ENCODE assay signal across 32 cellular contexts in the genomic region with DNA sequence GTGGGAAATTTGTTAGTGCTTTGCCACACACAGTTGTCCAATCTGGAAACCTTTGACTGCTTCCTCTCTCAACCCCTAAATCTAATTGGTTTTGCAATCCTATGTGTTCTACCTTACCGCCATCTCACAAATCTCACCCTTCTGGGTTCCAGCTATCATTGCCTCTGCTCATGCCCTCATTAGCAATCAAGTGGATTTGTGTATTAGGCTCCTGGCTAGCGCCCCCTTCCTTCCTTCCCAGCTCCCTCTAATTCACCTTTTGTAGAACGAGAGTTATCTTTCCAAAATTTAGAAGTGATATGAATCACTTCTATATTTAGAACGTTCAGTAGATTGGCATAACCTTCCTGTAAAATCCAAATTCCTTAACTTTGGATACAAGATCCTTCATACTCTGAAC. TPM values are rescaled to one million over a fixed set of nuclear protein-coding genes. Genes with fewer than 3 reads are reported as not detected.
"Had no signal": no experiment of that assay in that cellular context is flagged by ENCODE, and none has a peak within 500 bp of the region (broad histone marks: within the 10 kb centered on the region; RNA-seq: fewer than 3 reads in every experiment).

No MANE protein-coding gene starts in this region.

- H3K4me1 Mint-ChIP-seq: activated B cell treated with CpG ODN at 0.5 μM for 24 hours; activated CD4-positive, alpha-beta T cell treated with anti-CD3 and anti-CD28 coated beads for 36 hours; memory B cell; nephron progenitor cell had no signal

- H3K4me3 ChIP-seq: adrenal gland, ascending aorta, sigmoid colon, spleen, thoracic aorta, upper lobe of left lung had no signal

- ATAC-seq: activated CD4-positive, alpha-beta T cell treated with anti-CD3 and anti-CD28 coated beads for 36 hours; activated T-cell treated with anti-CD3 and anti-CD28 coated beads, Interleukin-2, amount 50 U/mL, for 4 hours had no signal

- H3K36me3 Mint-ChIP-seq: activated naive CD8-positive, alpha-beta T cell had no signal

- H3K27ac ChIP-seq: adrenal gland, ascending aorta, brain microvascular endothelial cell, sigmoid colon, spleen, thoracic aorta, upper lobe of left lung had no signal

- H3K4me3 Mint-ChIP-seq: activated B cell treated with CpG ODN at 0.5 μM for 24 hours; activated CD4-positive, alpha-beta T cell treated with anti-CD3 and anti-CD28 coated beads for 36 hours; activated naive CD8-positive, alpha-beta T cell; activated T-cell treated with anti-CD3 and anti-CD28 coated beads, Interleukin-2, amount 50 U/mL, for 4 hours; dendritic cell treated with granulocyte-macrophage colony-stimulating factor and Interleukin-4, amounts not matched to agents 40 ng/mL and 50 ng/mL, for 4 days; memory B cell; nephron progenitor cell had no signal

- H3K27me3 ChIP-seq: adrenal gland, ascending aorta, brain microvascular endothelial cell, sigmoid colon, spleen, upper lobe of left lung had no signal

- H3K4me1 ChIP-seq: adrenal gland, ascending aorta, sigmoid colon, spleen, upper lobe of left lung had no signal

- DNase-seq: activated B cell treated with CpG ODN at 0.5 μM for 24 hours; activated CD4-positive, alpha-beta T cell treated with anti-CD3 and anti-CD28 coated beads for 36 hours; activated CD4-positive, alpha-beta T cell treated with anti-CD3 and anti-CD28 coated beads, Interleukin-2, amount 50 U/mL, for 4 hours; activated CD8-positive, alpha-beta memory T cell treated with anti-CD3 and anti-CD28 coated beads for 24 hours; activated CD8-positive, alpha-beta memory T cell treated with anti-CD3 and anti-CD28 coated beads, Interleukin-2, amount 50 U/mL, for 48 hours; activated naive CD4-positive, alpha-beta T cell; activated T-cell treated with anti-CD3 and anti-CD28 coated beads, Interleukin-2, amount 50 U/mL, for 4 hours; adrenal gland; brain microvascular endothelial cell; caudate nucleus; effector CD8-positive, alpha-beta T cell; glutamatergic neuron; hippocampal formation; left ventricle myocardium superior; nephron progenitor cell; nucleus accumbens; retina; sigmoid colon; spleen; stimulated activated CD4-positive, alpha-beta T cell treated with anti-CD3 and anti-CD28 coated beads, Interleukin-4, amount 100 ng/mL, for 1 hour; stimulated activated naive CD4-positive, alpha-beta T cell; T1000; upper lobe of left lung had no signal

- FAIRE-seq: frontal cortex had no signal

- H3K27ac Mint-ChIP-seq: activated B cell treated with CpG ODN at 0.5 μM for 24 hours; activated CD4-positive, alpha-beta T cell treated with anti-CD3 and anti-CD28 coated beads for 36 hours; activated naive CD8-positive, alpha-beta T cell; activated T-helper 2 cell treated with anti-CD3 and anti-CD28 coated beads, Interferon-gamma antibody, Interleukin-2, Interleukin-4, amounts not matched to agents 10 μg/mL and 5 μg/mL and 100 μg/mL, durations not matched to agents 14 hours and 24 hours and 36 hours; dendritic cell treated with granulocyte-macrophage colony-stimulating factor and Interleukin-4, amounts not matched to agents 40 ng/mL and 50 ng/mL, for 4 days; memory B cell; nephron progenitor cell had no signal

- H3K9me3 ChIP-seq: adrenal gland, ascending aorta, thoracic aorta, upper lobe of left lung had no signal

- H3K9me3 Mint-ChIP-seq: activated B cell treated with CpG ODN at 0.5 μM for 24 hours; activated T-cell treated with anti-CD3 and anti-CD28 coated beads, Interleukin-2, amount 50 U/mL, for 4 hours; activated T-helper 2 cell treated with anti-CD3 and anti-CD28 coated beads, Interferon-gamma antibody, Interleukin-2, Interleukin-4, amounts not matched to agents 10 μg/mL and 5 μg/mL and 100 μg/mL, durations not matched to agents 14 hours and 24 hours and 36 hours; dendritic cell treated with granulocyte-macrophage colony-stimulating factor and Interleukin-4, amounts not matched to agents 40 ng/mL and 50 ng/mL, for 4 days; memory B cell; nephron progenitor cell had no signal

- H3K36me3 ChIP-seq: adrenal gland, ascending aorta, brain microvascular endothelial cell, sigmoid colon, spleen, thoracic aorta, upper lobe of left lung had no signal

RNA-seq across cellular contexts. Expression of a gene that starts 18.6 kb away (rescaled TPM):
- total RNA-seq: activated CD4-positive, alpha-beta T cell treated with anti-CD3 and anti-CD28 coated beads for 36 hours; activated T-cell treated with anti-CD3 and anti-CD28 coated beads, Interleukin-2, amount 50 U/mL, for 4 hours; activated T-helper 2 cell treated with anti-CD3 and anti-CD28 coated beads, Interferon-gamma antibody, Interleukin-2, Interleukin-4, amounts not matched to agents 10 μg/mL and 5 μg/mL and 100 μg/mL, durations not matched to agents 14 hours and 24 hours and 36 hours; ascending aorta; mononuclear cell; spleen; T-helper 1 cell treated with Interleukin-12 subunit alpha and Interleukin-12 subunit beta and Interleukin-4 antibody, amounts not matched to agents 30 ng/mL and 1 ng/mL, for 36 hours; thoracic aorta had no signal
